ENCODE assay signal across 1 cellular context in genomic region chr7:116872026-116872425, GRCh38.
TF ChIP-seq lines count a peak whose summit lies in the region.

No MANE protein-coding gene starts in this region.

TF ChIP-seq in WTC11, 78 proteins besides CTCF, POLR2A, EP300 and RAD21 (continued from another document):
- TF ChIP-seq, protein P1, sequence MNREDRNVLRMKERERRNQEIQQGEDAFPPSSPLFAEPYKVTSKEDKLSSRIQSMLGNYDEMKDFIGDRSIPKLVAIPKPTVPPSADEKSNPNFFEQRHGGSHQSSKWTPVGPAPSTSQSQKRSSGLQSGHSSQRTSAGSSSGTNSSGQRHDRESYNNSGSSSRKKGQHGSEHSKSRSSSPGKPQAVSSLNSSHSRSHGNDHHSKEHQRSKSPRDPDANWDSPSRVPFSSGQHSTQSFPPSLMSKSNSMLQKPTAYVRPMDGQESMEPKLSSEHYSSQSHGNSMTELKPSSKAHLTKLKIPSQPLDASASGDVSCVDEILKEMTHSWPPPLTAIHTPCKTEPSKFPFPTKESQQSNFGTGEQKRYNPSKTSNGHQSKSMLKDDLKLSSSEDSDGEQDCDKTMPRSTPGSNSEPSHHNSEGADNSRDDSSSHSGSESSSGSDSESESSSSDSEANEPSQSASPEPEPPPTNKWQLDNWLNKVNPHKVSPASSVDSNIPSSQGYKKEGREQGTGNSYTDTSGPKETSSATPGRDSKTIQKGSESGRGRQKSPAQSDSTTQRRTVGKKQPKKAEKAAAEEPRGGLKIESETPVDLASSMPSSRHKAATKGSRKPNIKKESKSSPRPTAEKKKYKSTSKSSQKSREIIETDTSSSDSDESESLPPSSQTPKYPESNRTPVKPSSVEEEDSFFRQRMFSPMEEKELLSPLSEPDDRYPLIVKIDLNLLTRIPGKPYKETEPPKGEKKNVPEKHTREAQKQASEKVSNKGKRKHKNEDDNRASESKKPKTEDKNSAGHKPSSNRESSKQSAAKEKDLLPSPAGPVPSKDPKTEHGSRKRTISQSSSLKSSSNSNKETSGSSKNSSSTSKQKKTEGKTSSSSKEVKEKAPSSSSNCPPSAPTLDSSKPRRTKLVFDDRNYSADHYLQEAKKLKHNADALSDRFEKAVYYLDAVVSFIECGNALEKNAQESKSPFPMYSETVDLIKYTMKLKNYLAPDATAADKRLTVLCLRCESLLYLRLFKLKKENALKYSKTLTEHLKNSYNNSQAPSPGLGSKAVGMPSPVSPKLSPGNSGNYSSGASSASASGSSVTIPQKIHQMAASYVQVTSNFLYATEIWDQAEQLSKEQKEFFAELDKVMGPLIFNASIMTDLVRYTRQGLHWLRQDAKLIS (CRISPR knock-in tag; IDR thresholded peaks at IDR 0.05; ENCODE audit: borderline replicate concordance), result no peak
- TF ChIP-seq OVOL2 (CRISPR knock-in tag; IDR thresholded peaks at IDR 0.05; ENCODE audit: borderline replicate concordance), result no peak
- no peak for TF ChIP-seq USF2 (CRISPR knock-in tag; IDR thresholded peaks at IDR 0.05)
- no peak for TF ChIP-seq GABPB1 (CRISPR knock-in tag; IDR thresholded peaks at IDR 0.05)
- TF ChIP-seq, protein P2, sequence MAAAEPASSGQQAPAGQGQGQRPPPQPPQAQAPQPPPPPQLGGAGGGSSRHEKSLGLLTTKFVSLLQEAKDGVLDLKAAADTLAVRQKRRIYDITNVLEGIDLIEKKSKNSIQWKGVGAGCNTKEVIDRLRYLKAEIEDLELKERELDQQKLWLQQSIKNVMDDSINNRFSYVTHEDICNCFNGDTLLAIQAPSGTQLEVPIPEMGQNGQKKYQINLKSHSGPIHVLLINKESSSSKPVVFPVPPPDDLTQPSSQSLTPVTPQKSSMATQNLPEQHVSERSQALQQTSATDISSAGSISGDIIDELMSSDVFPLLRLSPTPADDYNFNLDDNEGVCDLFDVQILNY (CRISPR knock-in tag; IDR thresholded peaks at IDR 0.05), result no peak
- no peak for TF ChIP-seq TCF7 (CRISPR knock-in tag; IDR thresholded peaks at IDR 0.05; ENCODE audit: low read depth)
- no peak for TF ChIP-seq JUN (CRISPR knock-in tag; IDR thresholded peaks at IDR 0.05)
- TF ChIP-seq ZNF138 (CRISPR knock-in tag; conservative IDR thresholded peaks at IDR 0.05), result no peak
- no peak for TF ChIP-seq MYBL2 (CRISPR knock-in tag; IDR thresholded peaks at IDR 0.05)
- no peak for TF ChIP-seq SP1 (CRISPR knock-in tag; conservative IDR thresholded peaks at IDR 0.05)
- no peak for TF ChIP-seq ZNF512 (CRISPR knock-in tag; IDR thresholded peaks at IDR 0.05; ENCODE audit: borderline replicate concordance)
- no peak for TF ChIP-seq CREB1 (CRISPR knock-in tag; IDR thresholded peaks at IDR 0.05)
- no peak for TF ChIP-seq NFATC4 (CRISPR knock-in tag; IDR thresholded peaks at IDR 0.05)
- TF ChIP-seq, protein P3, sequence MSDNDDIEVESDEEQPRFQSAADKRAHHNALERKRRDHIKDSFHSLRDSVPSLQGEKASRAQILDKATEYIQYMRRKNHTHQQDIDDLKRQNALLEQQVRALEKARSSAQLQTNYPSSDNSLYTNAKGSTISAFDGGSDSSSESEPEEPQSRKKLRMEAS (CRISPR knock-in tag; IDR thresholded peaks at IDR 0.05), result no peak
